8 cellular contexts compared by ENCODE assay signal in genomic region chr5:68251804-68252648, GRCh38. TPM values are rescaled to one million over a fixed set of nuclear protein-coding genes. Genes with fewer than 3 reads are reported as not detected.
DNase-seq lines count a peak whose midpoint lies in the region; ATAC-seq and TF ChIP-seq lines count a peak whose summit lies in the region.

No MANE protein-coding gene starts in this region.

- peaks cover 25% of the 10 kb centered on the region for H3K36me3 Mint-ChIP-seq in Caco-2 (ENCODE audit: insufficient read depth, unreplicated experiment)
- H3K36me3 Mint-ChIP-seq in activated CD4-positive, alpha-beta memory T cell treated with anti-CD3 and anti-CD28 coated beads for 36 hours: no peaks in the 10 kb centered on the region

- no peak for DNase-seq in Caco-2
- no peak for DNase-seq in activated CD4-positive, alpha-beta memory T cell treated with anti-CD3 and anti-CD28 coated beads for 36 hours
- DNase-seq in foreskin fibroblast: peak; percentile 65 to 86
- DNase-seq in psoas muscle: peak in 1 of 2 donors; percentile 50
- no peak for DNase-seq in HuH-7.5 (ENCODE audit: low spot score)
- DNase-seq in HEK293T (ENCODE audit: extremely low spot score): no peak
- no peak for DNase-seq in H4 (ENCODE audit: low spot score)
- no peak for DNase-seq in erythroblast (lab: John Stamatoyannopoulos, UW)

- H3K4me1 Mint-ChIP-seq in Caco-2 (ENCODE audit: low read depth, unreplicated experiment): peaks cover 34% of the 10 kb centered on the region
- peaks cover 86% of the 10 kb centered on the region for H3K4me1 Mint-ChIP-seq in activated CD4-positive, alpha-beta memory T cell treated with anti-CD3 and anti-CD28 coated beads for 36 hours (ENCODE audit: low read depth)

- intact Hi-C loops in Caco-2 (cut with micrococcal nuclease; ENCODE audit: unreplicated experiment) (loop anchor here (1.0 kb wide), 2 partner anchors 759 to 1006 kb away; no protein-coding TSS in a partner anchor), psoas muscle (cut with DNase I) (loop anchor here (2.0 to 10.0 kb wide), 3 partner anchors 557 to 1007 kb away; no protein-coding TSS in a partner anchor)
- intact Hi-C loops in activated CD4-positive, alpha-beta memory T cell treated with anti-CD3 and anti-CD28 coated beads for 36 hours (cut with micrococcal nuclease): loop anchor here (1.0 to 10.0 kb wide), 7 partner anchors 13 to 1087 kb away; partner anchors contain the start of gene PIK3R1

- H3K4me3 ChIP-seq in Caco-2 (ENCODE audit: low read depth, low read length) (no peak overlapping the region), foreskin fibroblast (ENCODE audit: low read depth in 1 of 2, low read length in 2 of 2) (no peak overlapping the region), psoas muscle (peak overlapping the region; percentile 46)

- H3K36me3 ChIP-seq in Caco-2 (ENCODE audit: control insufficient read depth, insufficient read depth, low read length) (peaks cover 1% of the 10 kb centered on the region; the same call in 1 of the 2 replicates), psoas muscle (ENCODE audit: insufficient read depth in 1 of 2, low read depth in 1 of 2) (no peaks in the 10 kb centered on the region)

- H3K9me3 Mint-ChIP-seq in Caco-2 (ENCODE audit: unreplicated experiment): no peaks in the 10 kb centered on the region
- H3K9me3 Mint-ChIP-seq in activated CD4-positive, alpha-beta memory T cell treated with anti-CD3 and anti-CD28 coated beads for 36 hours: no peaks in the 10 kb centered on the region

- POLR2A ChIA-PET in Caco-2 (lab: Charles Lee) (no interaction called here), HEK293T (lab: Yijun Ruan, JAX) (interaction anchor here (2.3 kb wide), 1 partner anchor 36 kb away, joined by 7 read pairs; the partner anchor contains the start of gene PIK3R1)
- POLR2A ChIA-PET in activated CD4-positive, alpha-beta memory T cell treated with anti-CD3 and anti-CD28 coated beads for 36 hours (lab: Charles Lee): interaction anchor here (1.5 to 5.5 kb wide), 3 partner anchors 16 to 36 kb away, joined by 4 to 35 read pairs (median 5); partner anchors contain the start of gene PIK3R1

- 0 out of 2 replicates have a peak, but pooled peaks cover 8% of the 10 kb centered on the region for H3K4me1 ChIP-seq in Caco-2
- H3K4me1 ChIP-seq in psoas muscle: peaks cover 89% of the 10 kb centered on the region

- H3K27ac Mint-ChIP-seq in Caco-2 (ENCODE audit: unreplicated experiment): peak overlapping the region; percentile 69
- peak overlapping the region; percentile 85 for H3K27ac Mint-ChIP-seq in activated CD4-positive, alpha-beta memory T cell treated with anti-CD3 and anti-CD28 coated beads for 36 hours

- peak; percentile 42 to 67 (median 51) for ATAC-seq in psoas muscle

- no TSS peak for BruUV-seq in Caco-2 (replicated peaks; lab: Mats Ljungman, UMichigan)

- WGBS in psoas muscle, 3 donors: 49 to 67% (median 50%) methylated on average over 7 of the region's 7 CpGs

- CTCF ChIA-PET in Caco-2 (lab: Charles Lee): interaction anchor here (1.1 to 1.5 kb wide), 3 partner anchors 27 to 1006 kb away, joined by 3 to 8 read pairs (median 8); partner anchors contain the start of gene PIK3R1
- CTCF ChIA-PET in activated CD4-positive, alpha-beta memory T cell treated with anti-CD3 and anti-CD28 coated beads for 36 hours (lab: Charles Lee): interaction anchor here (0.7 to 5.5 kb wide), 17 partner anchors 9 to 1045 kb away, joined by 3 to 52 read pairs (median 5); partner anchors contain the start of gene PIK3R1
- CTCF ChIA-PET in HEK293T (lab: Yijun Ruan, JAX): interaction anchor here (0.6 to 1.3 kb wide), 2 partner anchors 1006 to 1049 kb away, joined by 4 to 7 read pairs; no protein-coding TSS in a partner anchor

- H3K9me3 ChIP-seq in Caco-2 (no peaks in the 10 kb centered on the region), psoas muscle (no peaks in the 10 kb centered on the region)

- H3K27ac ChIP-seq in psoas muscle: peak overlapping the region; percentile 72

- H3K4me3 Mint-ChIP-seq in Caco-2 (ENCODE audit: unreplicated experiment): no peak overlapping the region
- H3K4me3 Mint-ChIP-seq in activated CD4-positive, alpha-beta memory T cell treated with anti-CD3 and anti-CD28 coated beads for 36 hours: no peak overlapping the region

- no peaks in the 10 kb centered on the region for H3K27me3 Mint-ChIP-seq in Caco-2 (ENCODE audit: insufficient read depth, unreplicated experiment)
- no peaks in the 10 kb centered on the region for H3K27me3 Mint-ChIP-seq in activated CD4-positive, alpha-beta memory T cell treated with anti-CD3 and anti-CD28 coated beads for 36 hours

- TF ChIP-seq CTCF in Caco-2 (IDR thresholded peaks at IDR 0.05; ENCODE audit: insufficient read depth in 1 of 2, low read depth in 1 of 2, low read length in 1 of 2, severe bottlenecking in 1 of 2, unreplicated experiment in 1 of 2): no peak
- no peak for TF ChIP-seq CTCF in foreskin fibroblast (IDR thresholded peaks at IDR 0.05; ENCODE audit: low read depth, low read length)
- TF ChIP-seq CTCF in psoas muscle (IDR thresholded peaks at IDR 0.05): no peak

- H3K27me3 ChIP-seq in Caco-2 (replicated peaks; ENCODE audit: control insufficient read depth, insufficient read depth, low read length): no peaks in the 10 kb centered on the region
- no peaks in the 10 kb centered on the region for H3K27me3 ChIP-seq in psoas muscle (ENCODE audit: insufficient read depth in 3 of 3, low read length in 2 of 3)

- no peak for TF ChIP-seq POLR2A in erythroblast (IDR thresholded peaks at IDR 0.05; ENCODE audit: low read length)

TF ChIP-seq in HEK293T, 16 proteins besides CTCF, POLR2A, EP300 and RAD21:
- TF ChIP-seq SUZ12 (IDR thresholded peaks at IDR 0.05) (no peak), HDGF (IDR thresholded peaks at IDR 0.05; ENCODE audit: borderline replicate concordance) (no peak), LEF1 (IDR thresholded peaks at IDR 0.05; ENCODE audit: borderline replicate concordance) (no peak), ARNT (IDR thresholded peaks at IDR 0.05) (no peak), SP1 (IDR thresholded peaks at IDR 0.05) (no peak), FOXA1 (IDR thresholded peaks at IDR 0.05) (no peak), FOXM1 (IDR thresholded peaks at IDR 0.05; ENCODE audit: borderline replicate concordance) (no peak), BHLHE40 (IDR thresholded peaks at IDR 0.05; ENCODE audit: borderline replicate concordance) (no peak), CTBP1 (IDR thresholded peaks at IDR 0.05; ENCODE audit: borderline replicate concordance) (no peak), ZNF384 (IDR thresholded peaks at IDR 0.05) (no peak), TARDBP (IDR thresholded peaks at IDR 0.05) (no peak), FOXK2 (IDR thresholded peaks at IDR 0.05) (no peak), L3MBTL2 (conservative IDR thresholded peaks at IDR 0.05) (no peak), NFRKB (IDR thresholded peaks at IDR 0.05) (no peak), PKNOX1 (IDR thresholded peaks at IDR 0.05) (no peak), ELF4 (IDR thresholded peaks at IDR 0.05) (no peak)

RNA-seq across cellular contexts. Expression of gene PIK3R1, which starts 36.5 kb away (rescaled TPM):
- total RNA-seq in Caco-2 (2022) (47.8 and 54.6 TPM in 2 replicates), psoas muscle (100 to 1,000 TPM; 102 to 155 (median 140) TPM)
- 10 to 100 TPM; 35.3 to 40.9 TPM for total RNA-seq in activated CD4-positive, alpha-beta memory T cell treated with anti-CD3 and anti-CD28 coated beads for 36 hours
- 10 to 100 TPM; 29.7 to 63.8 (median 30.7) TPM for polyA plus RNA-seq in psoas muscle
- total RNA-seq in H4 (2014; rRNA removed; shearing (Covaris generic)): 15.7 and 17.2 TPM in 2 replicates

Comparison
In these comparisons a context has a peak if more than half of its experiments do, and no peak if none do; other contexts are left out.
1. DNase-seq: peak in foreskin fibroblast (2 of 2); none in Caco-2 (0 of 2), activated CD4-positive, alpha-beta memory T cell treated with anti-CD3 and anti-CD28 coated beads for 36 hours (single experiment), HuH-7.5 (single experiment), HEK293T (single experiment), H4 (single experiment) and erythroblast (0 of 2).